In the genomic region with DNA sequence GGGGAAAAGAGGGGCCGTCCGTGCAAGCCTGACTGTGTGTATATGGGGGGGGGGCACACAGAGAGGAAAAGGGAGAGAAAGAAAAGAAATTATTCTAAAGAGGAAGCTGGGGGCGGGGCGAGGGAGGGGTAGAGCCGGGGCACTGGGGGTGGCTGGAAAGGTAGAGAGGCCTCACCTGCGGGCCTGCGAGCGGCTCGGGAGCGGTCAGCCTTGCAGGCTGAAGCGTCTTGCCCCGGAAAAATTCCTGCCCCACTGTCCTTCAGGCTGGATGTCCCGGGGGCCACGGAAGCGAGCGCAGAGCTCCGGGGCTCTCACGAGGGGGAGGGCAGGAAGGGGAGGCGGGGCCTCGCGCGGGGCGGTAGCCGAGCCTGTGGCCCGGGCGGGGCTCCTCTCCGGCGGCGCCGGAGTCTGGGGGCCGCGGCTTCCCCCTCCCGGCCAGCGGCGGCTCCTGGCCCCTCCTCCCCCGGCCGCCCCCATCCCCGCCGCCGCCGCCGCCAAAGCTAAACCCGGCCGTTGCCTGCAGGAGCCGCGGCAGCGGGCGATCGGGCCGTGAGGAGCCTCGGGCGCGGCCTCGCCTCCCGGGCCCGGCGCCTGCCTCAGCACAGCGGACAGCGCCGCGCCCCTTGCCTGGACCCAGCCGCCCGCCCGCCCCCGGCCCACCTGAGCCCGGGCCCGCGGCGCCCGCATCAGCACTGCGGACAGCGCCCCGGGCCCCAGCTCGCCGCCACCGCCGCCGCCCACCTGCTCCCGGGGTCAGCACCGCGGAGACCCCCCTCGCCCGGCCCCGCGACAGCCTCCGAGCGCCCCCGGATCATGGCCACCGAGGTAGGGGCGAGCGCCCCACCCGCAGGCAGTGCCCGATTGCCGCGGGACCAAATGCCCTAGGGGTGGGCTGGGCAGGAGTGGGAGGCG, we compare ENCODE assay signal across 8 cellular contexts. TPM values are rescaled to one million over a fixed set of nuclear protein-coding genes. Genes with fewer than 3 reads are reported as not detected.
DNase-seq lines count a peak whose midpoint lies in the region; ATAC-seq and TF ChIP-seq lines count a peak whose summit lies in the region.

A gene (plus strand): TSS at position 353 of the 912 bp plus-strand sequence. CDS start 461 bp downstream, at position 814.

- no peak within 1 kb of the TSS for H3K27ac ChIP-seq in ectodermal cell (ENCODE audit: insufficient read depth, low read depth, low read length, poor library complexity, severe bottlenecking)

- DNase-seq in Right ventricle myocardium inferior (ENCODE audit: missing footprints) (no peak), cardiac septum (ENCODE audit: low spot score) (no peak), NB4 (ENCODE audit: low read depth) (peak; percentile 74), mesothelial cell of epicardium (ENCODE audit: low spot score in 2 of 2, unreplicated experiment in 2 of 2) (peak; percentile 72 to 80), mesenteric fat pad (ENCODE audit: low spot score) (no peak)
- peak; percentile 59 for DNase-seq in activated CD4-positive, alpha-beta T cell treated with anti-CD3 and anti-CD28 coated beads, Interleukin-2, amount 50 U/mL, for 1 hour
- DNase-seq in stimulated activated CD8-positive, alpha-beta memory T cell treated with anti-CD3 and anti-CD28 coated beads, Interleukin-7, amount 100 ng/mL, for 1 hour (ENCODE audit: low read depth in 2 of 2) = peak; percentile 37 to 40

- H3K27me3 ChIP-seq in ectodermal cell (ENCODE audit: control insufficient read depth, insufficient read depth, low read length, poor library complexity, severe bottlenecking) = peaks cover 62% of the 10 kb centered on the region

- no peaks in the 10 kb centered on the region for H3K36me3 ChIP-seq in ectodermal cell (ENCODE audit: control insufficient read depth, insufficient read depth, low read length)

- peaks cover 61% of the 10 kb centered on the region for H3K27me3 Mint-ChIP-seq in mesothelial cell of epicardium (ENCODE audit: low read depth)

- intact Hi-C loops in Right ventricle myocardium inferior (cut with DNase I) (no loop called here), cardiac septum (cut with DNase I) (no loop called here)

- no peaks in the 10 kb centered on the region for H3K9me3 Mint-ChIP-seq in mesothelial cell of epicardium

- H3K4me3 Mint-ChIP-seq in mesothelial cell of epicardium = peak within 1 kb of the TSS; percentile 55

- no peak within 1 kb of the TSS for H3K27ac Mint-ChIP-seq in mesothelial cell of epicardium

- no peak for TF ChIP-seq CTCF in NB4 (IDR thresholded peaks at IDR 0.05; ENCODE audit: low read depth, low read length)
- no peak for TF ChIP-seq CTCF in mesothelial cell of epicardium (IDR thresholded peaks at IDR 0.05; ENCODE audit: unreplicated experiment)

- TF ChIP-seq POLR2A in NB4 (IDR thresholded peaks at IDR 0.05; ENCODE audit: extremely low read depth, insufficient read length) = no peak

- WGBS in ectodermal cell, 2 experiments = 1% methylated on average over 95 to 96 of the region's 96 CpGs

- peak within 1 kb of the TSS; percentile 28 for H3K4me3 ChIP-seq in NB4 (ENCODE audit: low read depth, low read length)
- peak within 1 kb of the TSS; percentile 33 for H3K4me3 ChIP-seq in ectodermal cell (ENCODE audit: insufficient read depth, low read depth, low read length)

- no peaks in the 10 kb centered on the region for H3K36me3 Mint-ChIP-seq in mesothelial cell of epicardium

- peaks cover 4% of the 10 kb centered on the region for H3K4me1 Mint-ChIP-seq in mesothelial cell of epicardium

- no peaks in the 10 kb centered on the region for H3K4me1 ChIP-seq in ectodermal cell (ENCODE audit: control insufficient read depth, insufficient read depth, low read length)

- ATAC-seq in Right ventricle myocardium inferior = peak; percentile 63

- H3K9me3 ChIP-seq in ectodermal cell (ENCODE audit: control insufficient read depth, low read length) = no peaks in the 10 kb centered on the region

RNA-seq across cellular contexts. Expression of the gene that starts here (rescaled TPM):
- total RNA-seq in Right ventricle myocardium inferior (0.08 TPM), cardiac septum (0.54 TPM), mesothelial cell of epicardium (0.07 to 0.16 TPM (median 0.09 TPM) in 3 replicates), mesenteric fat pad (0.32 TPM)
- not detected for polyA plus RNA-seq in ectodermal cell (2013, experiment 1 of 4)
- 0.05 TPM for polyA plus RNA-seq in ectodermal cell (2013, experiment 2 of 4)
- not detected for polyA plus RNA-seq in ectodermal cell (2013, experiment 3 of 4)
- 0.32 TPM for polyA plus RNA-seq in ectodermal cell (2013, experiment 4 of 4)

Comparison
In these comparisons a context has a peak if more than half of its experiments do, and no peak if none do; other contexts are left out.
1. Peak in ATAC-seq in Right ventricle myocardium inferior; RNA of the gene not detected or under 1 TPM.
2. Peak in DNase-seq in mesothelial cell of epicardium; RNA of the gene not detected or under 1 TPM.
3. DNase-seq: peak in NB4 (single experiment), activated CD4-positive, alpha-beta T cell treated with anti-CD3 and anti-CD28 coated beads, Interleukin-2, amount 50 U/mL, for 1 hour (single experiment) and stimulated activated CD8-positive, alpha-beta memory T cell treated with anti-CD3 and anti-CD28 coated beads, Interleukin-7, amount 100 ng/mL, for 1 hour (2 of 2); none in Right ventricle myocardium inferior (single experiment), cardiac septum (single experiment) and mesenteric fat pad (single experiment).